In the genomic region with DNA sequence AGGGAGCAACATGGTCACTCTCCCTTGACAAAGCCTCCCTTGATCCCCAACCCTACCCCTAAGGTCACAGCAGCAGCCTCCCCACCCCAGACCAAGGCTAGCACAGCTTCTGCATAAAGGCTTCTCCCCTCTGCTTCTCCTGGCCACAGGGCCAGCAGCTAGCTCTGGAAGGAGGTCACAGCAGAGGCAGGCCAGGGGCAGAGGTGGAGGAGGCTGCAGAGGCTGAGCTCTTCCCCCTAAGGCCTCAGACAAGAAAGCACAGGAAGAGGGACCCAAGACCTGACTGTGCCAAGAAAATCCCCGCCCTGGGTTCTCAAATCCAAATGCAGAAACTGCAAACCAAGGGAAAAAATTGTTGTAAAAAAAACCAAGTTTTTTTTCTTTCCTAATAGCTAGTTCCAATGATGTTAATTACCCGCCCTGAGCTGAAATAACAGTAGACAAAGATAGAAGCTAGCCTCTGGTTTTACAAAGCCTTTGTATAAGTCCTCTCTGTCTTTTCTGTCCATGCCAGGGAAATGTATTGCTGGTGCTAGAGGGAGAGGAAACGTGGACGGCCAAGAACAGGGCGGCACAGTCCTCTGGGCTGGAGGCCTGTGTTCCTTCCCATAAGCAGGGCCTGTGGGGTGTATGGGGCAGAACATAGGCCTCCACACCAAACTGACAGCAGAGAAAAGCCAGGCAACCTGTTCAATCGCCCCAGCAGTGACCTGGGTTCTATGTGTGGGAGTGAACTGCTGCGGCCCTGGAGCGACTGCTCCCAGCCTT, we compare ENCODE assay signal across 17 cellular contexts.
DNase-seq lines count a peak whose midpoint lies in the region; ATAC-seq and TF ChIP-seq lines count a peak whose summit lies in the region.
"Had no signal": no experiment of that assay in that cellular context is flagged by ENCODE, and none has a peak within 500 bp of the region (broad histone marks: within the 10 kb centered on the region; RNA-seq: fewer than 3 reads in every experiment).

No MANE protein-coding gene starts in this region.

- H3K36me3 ChIP-seq in KOPT-K1 (ENCODE audit: insufficient read depth, low read length) (peaks cover 74% of the 10 kb centered on the region), suprapubic skin (peaks cover 60% of the 10 kb centered on the region), Caco-2 (ENCODE audit: control insufficient read depth, insufficient read depth, low read length) (peaks cover 5% of the 10 kb centered on the region)

- H3K27me3 ChIP-seq in suprapubic skin (no peaks in the 10 kb centered on the region), Caco-2 (replicated peaks; ENCODE audit: control insufficient read depth, insufficient read depth, low read length) (no peaks in the 10 kb centered on the region)

- ATAC-seq in naive B cell (ENCODE audit: low read depth in 2 of 2) (no peak), GM21529 (IDR thresholded peaks at IDR 0.05; ENCODE audit: unreplicated experiment) (no peak), HG03108 (IDR thresholded peaks at IDR 0.05; ENCODE audit: unreplicated experiment) (no peak)
- ATAC-seq: stimulated activated naive CD8-positive, alpha-beta T cell treated with anti-CD3 and anti-CD28 coated beads, Interleukin-15, Interleukin-2, amounts not matched to agents 100 U/mL and 50 U/mL, for 24 hours had no signal

- TF ChIP-seq EP300 in suprapubic skin (IDR thresholded peaks at IDR 0.05) = no peak

- TF ChIP-seq CTCF in suprapubic skin (IDR thresholded peaks at IDR 0.05) (no peak), Caco-2 (IDR thresholded peaks at IDR 0.05; ENCODE audit: insufficient read depth in 1 of 2, low read depth in 1 of 2, low read length in 1 of 2, severe bottlenecking in 1 of 2, unreplicated experiment in 1 of 2) (no peak)

- TF ChIP-seq POLR2A in suprapubic skin (IDR thresholded peaks at IDR 0.05) = no peak

- H3K4me1 ChIP-seq in suprapubic skin = peaks cover 17% of the 10 kb centered on the region
- H3K4me1 ChIP-seq in Caco-2 = peaks cover 7% of the 10 kb centered on the region; the same call in 1 of the 2 replicates

- no peaks in the 10 kb centered on the region for H3K9me3 ChIP-seq in KOPT-K1 (ENCODE audit: insufficient read depth, low read length, poor library complexity, severe bottlenecking)
- H3K9me3 ChIP-seq in suprapubic skin = no peaks in the 10 kb centered on the region
- H3K9me3 ChIP-seq in Caco-2 = no peaks in the 10 kb centered on the region

- WGBS in suprapubic skin = 75% methylated on average over 8 of the region's 8 CpGs

- no TSS peak for BruUV-seq in Caco-2 (replicated peaks; lab: Mats Ljungman, UMichigan)

- H3K36me3 Mint-ChIP-seq in naive B cell (peaks cover 10 to 36% of the 10 kb centered on the region in 2 donors), Caco-2 (ENCODE audit: insufficient read depth, unreplicated experiment) (peaks cover 73% of the 10 kb centered on the region)

- no peaks in the 10 kb centered on the region for H3K9me3 Mint-ChIP-seq in naive B cell
- H3K9me3 Mint-ChIP-seq in Caco-2 (ENCODE audit: unreplicated experiment) = no peaks in the 10 kb centered on the region
- H3K9me3 Mint-ChIP-seq: activated naive CD8-positive, alpha-beta T cell treated with anti-CD3 and anti-CD28 coated beads for 36 hours had no signal

- intact Hi-C loops in Caco-2 (cut with micrococcal nuclease; ENCODE audit: unreplicated experiment) = loop anchor here (5.0 kb wide), 1 partner anchor 51 kb away; no protein-coding TSS in a partner anchor

- H3K27ac ChIP-seq in KOPT-K1 (ENCODE audit: low read depth, low read length, poor library complexity, severe bottlenecking) (peak overlapping the region; percentile 37), caudate nucleus (ENCODE audit: low read depth, low read length) (peak overlapping the region; percentile 64), suprapubic skin (peak overlapping the region; percentile 19)

- H3K4me1 Mint-ChIP-seq in naive B cell = peaks cover 10 to 14% (median 11%) of the 10 kb centered on the region in 3 donors
- H3K4me1 Mint-ChIP-seq in Caco-2 (ENCODE audit: low read depth, unreplicated experiment) = peaks cover 7% of the 10 kb centered on the region

- CTCF ChIA-PET in Caco-2 (lab: Charles Lee) = interaction anchor here (1.8 kb wide), 1 partner anchor 199 kb away, joined by 7 read pairs; no protein-coding TSS in a partner anchor

- no peak for DNase-seq in caudate nucleus (lab: John Stamatoyannopoulos, UW)
- no peak for DNase-seq in naive B cell
- DNase-seq in suprapubic skin (ENCODE audit: low spot score in 2 of 2) = peak in 1 of 2 donors; percentile 47
- DNase-seq in Caco-2 = no peak
- DNase-seq: activated CD4-positive, alpha-beta T cell treated with anti-CD3 and anti-CD28 coated beads for 1 hour; activated naive CD8-positive, alpha-beta T cell treated with anti-CD3 and anti-CD28 coated beads for 36 hours; erythroblast; glutamatergic neuron; mesendoderm; NCI-H2081 treated with DMSO at 0.1 percent for 48 hours; NCI-H69; small intestine; stimulated activated naive CD8-positive, alpha-beta T cell treated with anti-CD3 and anti-CD28 coated beads, Interleukin-15, Interleukin-2, amounts not matched to agents 100 U/mL and 50 U/mL, for 24 hours; T-helper 2 cell had no signal

- no peak overlapping the region for H3K4me3 Mint-ChIP-seq in naive B cell
- no peak overlapping the region for H3K4me3 Mint-ChIP-seq in Caco-2 (ENCODE audit: unreplicated experiment)
- H3K4me3 Mint-ChIP-seq: activated naive CD8-positive, alpha-beta T cell treated with anti-CD3 and anti-CD28 coated beads for 36 hours had no signal

- H3K27ac Mint-ChIP-seq in naive B cell (peak overlapping the region in 4 of 6 donors; percentile 28 to 65 (median 34)), Caco-2 (ENCODE audit: unreplicated experiment) (no peak overlapping the region)
- H3K27ac Mint-ChIP-seq: activated naive CD8-positive, alpha-beta T cell treated with anti-CD3 and anti-CD28 coated beads for 36 hours had no signal

- POLR2A ChIA-PET in Caco-2 (lab: Charles Lee) = no interaction called here

- H3K4me3 ChIP-seq in suprapubic skin (no peak overlapping the region), Caco-2 (ENCODE audit: low read depth, low read length) (no peak overlapping the region)

- H3K27me3 Mint-ChIP-seq in naive B cell (no peaks in the 10 kb centered on the region), Caco-2 (ENCODE audit: insufficient read depth, unreplicated experiment) (no peaks in the 10 kb centered on the region)
- H3K27me3 Mint-ChIP-seq: activated naive CD8-positive, alpha-beta T cell treated with anti-CD3 and anti-CD28 coated beads for 36 hours had no signal
